Comparison of ENCODE assay signal across 21 cellular contexts in genomic region chr1:173749137-173749536, GRCh38.
"Had no signal": no experiment of that assay in that cellular context is flagged by ENCODE, and none has a peak within 500 bp of the region (broad histone marks: within the 10 kb centered on the region; RNA-seq: fewer than 3 reads in every experiment).

No MANE protein-coding gene starts in this region.

- DNase-seq: activated CD4-positive, alpha-beta T cell treated with anti-CD3 and anti-CD28 coated beads for 4 hours; activated CD4-positive, alpha-beta T cell treated with anti-CD3 and anti-CD28 coated beads, Interleukin-2, amount 50 U/mL, for 48 hours; activated CD4-positive, CD25-positive, alpha-beta regulatory T cell; activated effector memory CD4-positive, alpha-beta T cell treated with anti-CD3 and anti-CD28 coated beads, Interleukin-2, amount 50 U/mL, for 16 hours; activated naive CD4-positive, alpha-beta T cell treated with anti-CD3 and anti-CD28 coated beads, Interleukin-2, amount 10 ng/mL, durations not matched to agents 7 days and 5 days; activated T-cell treated with anti-CD3 and anti-CD28 coated beads, Interleukin-2, amount 50 U/mL, for 72 hours; anterior cingulate cortex; body of pancreas; effector CD4-positive, alpha-beta T cell; head of caudate nucleus; hypothalamus; left cardiac atrium; midbrain; stimulated activated CD4-positive, alpha-beta T cell treated with anti-CD3 and anti-CD28 coated beads, Interleukin-4, amount 100 ng/mL, for 4 hours; stimulated activated naive CD8-positive, alpha-beta T cell treated with anti-CD3 and anti-CD28 coated beads, Interleukin-15, Interleukin-2, amounts not matched to agents 100 U/mL and 50 U/mL, for 24 hours; T-helper 17 cell; upper lobe of left lung had no signal

- H3K4me1 ChIP-seq: body of pancreas, gastroesophageal sphincter, right atrium auricular region, upper lobe of left lung had no signal

- H3K4me3 ChIP-seq: body of pancreas, gastroesophageal sphincter, right atrium auricular region, upper lobe of left lung had no signal

- H3K27ac ChIP-seq: body of pancreas, gastroesophageal sphincter, right atrium auricular region, upper lobe of left lung had no signal

- H3K27me3 ChIP-seq: body of pancreas, gastroesophageal sphincter, right atrium auricular region, upper lobe of left lung had no signal

- ATAC-seq: activated T-cell treated with anti-CD3 and anti-CD28 coated beads, Interleukin-2, amount 50 U/mL, for 72 hours; body of pancreas; gastroesophageal sphincter; left cardiac atrium; natural killer cell treated with Interleukin-12 subunit alpha and Interleukin-12 subunit beta and Interleukin-15 and Interleukin-18, amount 100 ng/mL, for 72 hours; stimulated activated naive CD8-positive, alpha-beta T cell treated with anti-CD3 and anti-CD28 coated beads, Interleukin-15, Interleukin-2, amounts not matched to agents 100 U/mL and 50 U/mL, for 24 hours; T-helper 17 cell had no signal

- H3K9me3 ChIP-seq: body of pancreas, gastroesophageal sphincter, right atrium auricular region, upper lobe of left lung had no signal

- FAIRE-seq: islet of Langerhans had no signal
